ENCODE assay signal across 8 cellular contexts in genomic region chr19:20167020-20167644, GRCh38. TPM values are rescaled to one million over a fixed set of nuclear protein-coding genes. Genes with fewer than 3 reads are reported as not detected.
A peak's percentile ranks its signal among the peaks of the same experiment; 100 is the strongest.
DNase-seq lines count a peak whose midpoint lies in the region; ATAC-seq, FAIRE-seq and TF ChIP-seq lines count a peak whose summit lies in the region.

Gene ZNF486, plus strand, starts transcription at chr19:20167214. Its CDS starts 117 bp downstream, at chr19:20167331.

- intact Hi-C loops in stomach (cut with DNase I; ENCODE audit: low total_unique reads): no loop called here

- H3K9me3 ChIP-seq in neuron (ENCODE audit: low read length): peaks cover 27% of the 10 kb centered on the region
- H3K9me3 ChIP-seq in stomach: peaks cover 0 to 11% (median 0%) of the 10 kb centered on the region in 4 donors

- DNase-seq in RKO (ENCODE audit: low spot score): peak; percentile 93
- DNase-seq in activated naive CD4-positive, alpha-beta T cell (lab: John Stamatoyannopoulos, UW): peak; percentile 63 to 81 (median 74)
- peak; percentile 89 for DNase-seq in germinal center (ENCODE audit: low spot score)
- peak; percentile 97 for DNase-seq in stomach
- DNase-seq in GM12892 (ENCODE audit: insufficient read length): no peak

- FAIRE-seq in GM12892 (lab: Jason Lieb, UNC): no peak

- no peaks in the 10 kb centered on the region for H3K27me3 ChIP-seq in neuron (ENCODE audit: insufficient read depth, low read length)
- no peaks in the 10 kb centered on the region for H3K27me3 ChIP-seq in stomach

- peak within 1 kb of the TSS; percentile 10 for H2AFZ ChIP-seq in neuron (ENCODE audit: low read depth, low read length)

- TF ChIP-seq POLR2A in stomach (IDR thresholded peaks at IDR 0.05) (no peak), GM12892 (IDR thresholded peaks at IDR 0.05; ENCODE audit: low read depth, low read length) (no peak)

- ATAC-seq in GM18519 (IDR thresholded peaks at IDR 0.05; ENCODE audit: low FRiP score, unreplicated experiment) (peak; percentile 82), HG03095 (IDR thresholded peaks at IDR 0.05; ENCODE audit: unreplicated experiment) (peak; percentile 82)

- no peak for TF ChIP-seq CTCF in stomach (IDR thresholded peaks at IDR 0.05)

- H3K27ac ChIP-seq in stomach: peak within 1 kb of the TSS; percentile 62 to 87 (median 82)

- H3K36me3 ChIP-seq in neuron (ENCODE audit: insufficient read depth, low read length) (peaks cover 24% of the 10 kb centered on the region), stomach (peaks cover 0 to 22% (median 15%) of the 10 kb centered on the region in 4 donors)

- WGBS in stomach, 5 donors: 0 to 5% (median 4%) methylated on average over 22 to 25 of the region's 25 CpGs

- peak within 1 kb of the TSS; percentile 88 for H3K4me3 ChIP-seq in neuron (ENCODE audit: low read length)
- H3K4me3 ChIP-seq in stomach: peak within 1 kb of the TSS; percentile 65 to 84 (median 70)

- no peak for TF ChIP-seq EP300 in stomach (IDR thresholded peaks at IDR 0.05)

- H3K4me1 ChIP-seq in neuron (ENCODE audit: insufficient read depth, low read length): no peaks in the 10 kb centered on the region
- peaks cover 9 to 31% (median 13%) of the 10 kb centered on the region in 4 donors for H3K4me1 ChIP-seq in stomach

RNA-seq across cellular contexts. Expression of gene ZNF486, which starts in this region (rescaled TPM):
- 10 to 100 TPM in 2 of 5 donors, 1 to 10 TPM in 2, not detected in 1; 1.3 to 14.3 (median 6.5) TPM for total RNA-seq in stomach
- 1 to 10 TPM; 1.3 to 4.2 (median 2.7) TPM for polyA plus RNA-seq in stomach
- polyA plus RNA-seq in GM12892 (2012; ENCODE audit: missing spikeins): 0.51 TPM
